Comparison of ENCODE assay signal across 8 cellular contexts in the genomic region with DNA sequence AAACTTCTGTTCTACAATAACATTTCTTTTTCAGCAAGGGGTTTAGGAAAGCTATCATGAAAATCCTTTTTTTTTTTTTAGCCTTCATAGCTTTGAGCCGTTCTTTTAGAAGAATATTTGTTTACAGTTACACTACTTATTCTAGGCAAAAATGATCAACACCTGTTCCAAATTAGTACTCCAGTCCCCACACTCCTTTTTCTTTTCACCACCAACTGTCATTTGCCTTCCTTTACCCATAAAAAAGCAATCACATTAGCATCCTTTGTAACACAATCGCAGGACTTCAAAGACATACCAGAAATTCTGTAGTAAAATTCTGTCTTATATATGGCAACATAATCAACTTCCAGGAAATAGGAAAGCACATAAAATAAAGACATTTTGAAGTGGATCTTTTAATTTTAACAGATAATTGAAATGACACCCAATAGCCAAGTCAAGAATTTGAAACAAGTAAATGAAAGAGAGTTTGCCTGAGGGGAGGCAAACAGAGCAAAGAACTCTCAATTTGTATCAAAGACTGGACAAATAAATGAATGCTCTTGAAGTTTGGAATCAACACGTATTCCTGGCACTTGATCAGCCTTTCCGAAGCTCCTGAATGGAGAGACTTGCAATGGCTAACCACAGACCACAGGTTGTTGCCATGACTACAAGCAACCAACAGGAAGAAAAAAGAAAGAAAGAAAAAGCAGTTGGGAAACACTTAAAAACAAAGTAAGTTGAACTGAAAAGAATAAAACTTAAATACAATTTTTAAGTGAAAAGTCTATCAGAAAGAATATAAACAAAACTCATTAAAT.
A peak's percentile ranks its signal among the peaks of the same experiment; 100 is the strongest.
DNase-seq lines count a peak whose midpoint lies in the region; ATAC-seq, FAIRE-seq and TF ChIP-seq lines count a peak whose summit lies in the region.

No MANE protein-coding gene starts in this region.

- in situ Hi-C loops in K562 (cut with MboI), result no loop called here

- no peaks in the 10 kb centered on the region for H3K9me1 ChIP-seq in K562 (ENCODE audit: control insufficient read depth, insufficient read depth, low read length)

- TF ChIP-seq EP300 in K562 (IDR thresholded peaks at IDR 0.05; ENCODE audit: low read length), result no peak

- H4K20me1 ChIP-seq in K562 (replicated peaks; ENCODE audit: control insufficient read depth, insufficient read depth, low read length), result no peaks in the 10 kb centered on the region

- CTCF ChIA-PET in K562 (lab: Yijun Ruan, JAX; ENCODE audit: low intra/inter-chr PET ratio), result no interaction called here

- H2AFZ ChIP-seq in K562 (ENCODE audit: low read depth, low read length), result no peak overlapping the region

- intact Hi-C loops in K562 (cut with micrococcal nuclease), result no loop called here

- H3K36me3 ChIP-seq in K562 (ENCODE audit: control insufficient read depth, insufficient read depth, low read length), result no peaks in the 10 kb centered on the region

- H3K9ac ChIP-seq in K562 (ENCODE audit: insufficient read depth in 1 of 2, low read depth in 2 of 2, low read length in 2 of 2), result no peak overlapping the region

- 54% methylated on average over 4 of the region's 4 CpGs for WGBS in K562 (ENCODE audit: insufficient coverage, low coverage, missing lambda C conversion rate)

- H3K4me1 ChIP-seq in K562 (replicated peaks in 1 of 2; ENCODE audit: control insufficient read depth in 2 of 2, insufficient read depth in 2 of 2, low read length in 2 of 2), result no peaks in the 10 kb centered on the region

- H3K4me2 ChIP-seq in K562 (ENCODE audit: insufficient read depth, low read length), result no peak overlapping the region

- POLR2A ChIA-PET in K562 (lab: Yijun Ruan, JAX), result interaction anchor here (0.7 kb wide), 1 partner anchor 327 kb away, joined by 3 read pairs; no protein-coding TSS in a partner anchor

- no peaks in the 10 kb centered on the region for H3K27me3 ChIP-seq in K562 (ENCODE audit: control insufficient read depth in 2 of 2, insufficient read depth in 2 of 2, low read length in 2 of 2)

- no peak for FAIRE-seq in K562 (lab: Jason Lieb, UNC)

- H3K27ac ChIP-seq in K562 (ENCODE audit: extremely low read depth, low read depth, low read length), result no peak overlapping the region

- no peak for TF ChIP-seq RAD21 in K562 (CRISPR knock-in tag; conservative IDR thresholded peaks at IDR 0.05 in 1 of 2, IDR thresholded peaks at IDR 0.05 in 1 of 2)

- H3K4me3 ChIP-seq in K562, result no peak overlapping the region

- H3K79me2 ChIP-seq in K562 (ENCODE audit: control insufficient read depth, insufficient read depth, low read length), result no peaks in the 10 kb centered on the region

- BruUV-seq in K562 (replicated peaks; lab: Mats Ljungman, UMichigan), result no TSS peak

- TF ChIP-seq POLR2A in K562 (conservative IDR thresholded peaks at IDR 0.05), result no peak

- no peak for ATAC-seq in K562
- ATAC-seq in GM19023 (IDR thresholded peaks at IDR 0.05; ENCODE audit: unreplicated experiment), result no peak
- ATAC-seq in GM19397 (IDR thresholded peaks at IDR 0.05; ENCODE audit: unreplicated experiment), result no peak
- ATAC-seq in HG03342 (IDR thresholded peaks at IDR 0.05; ENCODE audit: unreplicated experiment), result no peak

- peak; percentile 33 for DNase-seq in DMS153 treated with DMSO at 0.1 percent for 48 hours (lab: John Stamatoyannopoulos, UW; ENCODE audit: unreplicated experiment)
- peak; percentile 76 for DNase-seq in NCI-H1092 treated with DMSO at 0.1 percent for 48 hours (lab: John Stamatoyannopoulos, UW)
- DNase-seq in K562 (ENCODE audit: extremely low read depth in 1 of 4, low spot score in 3 of 4), result peak in 1 of 4 experiments; percentile 5
- DNase-seq in myocyte (ENCODE audit: low read depth), result peak; percentile 90
- DNase-seq in mucosa of gallbladder (ENCODE audit: low spot score), result no peak

- TF ChIP-seq CTCF in K562 (IDR thresholded peaks at IDR 0.05 in 2 of 3, conservative IDR thresholded peaks at IDR 0.05 in 1 of 3; ENCODE audit: insufficient read depth in 2 of 3, low read depth in 1 of 3, low read length in 3 of 3), result no peak

- H3K9me3 ChIP-seq in K562 (replicated peaks; ENCODE audit: control insufficient read depth, insufficient read depth, low read depth, low read length), result no peaks in the 10 kb centered on the region

TF ChIP-seq in K562, 482 proteins besides CTCF, POLR2A, EP300 and RAD21 (continues in another document):
- TF ChIP-seq, protein P1, sequence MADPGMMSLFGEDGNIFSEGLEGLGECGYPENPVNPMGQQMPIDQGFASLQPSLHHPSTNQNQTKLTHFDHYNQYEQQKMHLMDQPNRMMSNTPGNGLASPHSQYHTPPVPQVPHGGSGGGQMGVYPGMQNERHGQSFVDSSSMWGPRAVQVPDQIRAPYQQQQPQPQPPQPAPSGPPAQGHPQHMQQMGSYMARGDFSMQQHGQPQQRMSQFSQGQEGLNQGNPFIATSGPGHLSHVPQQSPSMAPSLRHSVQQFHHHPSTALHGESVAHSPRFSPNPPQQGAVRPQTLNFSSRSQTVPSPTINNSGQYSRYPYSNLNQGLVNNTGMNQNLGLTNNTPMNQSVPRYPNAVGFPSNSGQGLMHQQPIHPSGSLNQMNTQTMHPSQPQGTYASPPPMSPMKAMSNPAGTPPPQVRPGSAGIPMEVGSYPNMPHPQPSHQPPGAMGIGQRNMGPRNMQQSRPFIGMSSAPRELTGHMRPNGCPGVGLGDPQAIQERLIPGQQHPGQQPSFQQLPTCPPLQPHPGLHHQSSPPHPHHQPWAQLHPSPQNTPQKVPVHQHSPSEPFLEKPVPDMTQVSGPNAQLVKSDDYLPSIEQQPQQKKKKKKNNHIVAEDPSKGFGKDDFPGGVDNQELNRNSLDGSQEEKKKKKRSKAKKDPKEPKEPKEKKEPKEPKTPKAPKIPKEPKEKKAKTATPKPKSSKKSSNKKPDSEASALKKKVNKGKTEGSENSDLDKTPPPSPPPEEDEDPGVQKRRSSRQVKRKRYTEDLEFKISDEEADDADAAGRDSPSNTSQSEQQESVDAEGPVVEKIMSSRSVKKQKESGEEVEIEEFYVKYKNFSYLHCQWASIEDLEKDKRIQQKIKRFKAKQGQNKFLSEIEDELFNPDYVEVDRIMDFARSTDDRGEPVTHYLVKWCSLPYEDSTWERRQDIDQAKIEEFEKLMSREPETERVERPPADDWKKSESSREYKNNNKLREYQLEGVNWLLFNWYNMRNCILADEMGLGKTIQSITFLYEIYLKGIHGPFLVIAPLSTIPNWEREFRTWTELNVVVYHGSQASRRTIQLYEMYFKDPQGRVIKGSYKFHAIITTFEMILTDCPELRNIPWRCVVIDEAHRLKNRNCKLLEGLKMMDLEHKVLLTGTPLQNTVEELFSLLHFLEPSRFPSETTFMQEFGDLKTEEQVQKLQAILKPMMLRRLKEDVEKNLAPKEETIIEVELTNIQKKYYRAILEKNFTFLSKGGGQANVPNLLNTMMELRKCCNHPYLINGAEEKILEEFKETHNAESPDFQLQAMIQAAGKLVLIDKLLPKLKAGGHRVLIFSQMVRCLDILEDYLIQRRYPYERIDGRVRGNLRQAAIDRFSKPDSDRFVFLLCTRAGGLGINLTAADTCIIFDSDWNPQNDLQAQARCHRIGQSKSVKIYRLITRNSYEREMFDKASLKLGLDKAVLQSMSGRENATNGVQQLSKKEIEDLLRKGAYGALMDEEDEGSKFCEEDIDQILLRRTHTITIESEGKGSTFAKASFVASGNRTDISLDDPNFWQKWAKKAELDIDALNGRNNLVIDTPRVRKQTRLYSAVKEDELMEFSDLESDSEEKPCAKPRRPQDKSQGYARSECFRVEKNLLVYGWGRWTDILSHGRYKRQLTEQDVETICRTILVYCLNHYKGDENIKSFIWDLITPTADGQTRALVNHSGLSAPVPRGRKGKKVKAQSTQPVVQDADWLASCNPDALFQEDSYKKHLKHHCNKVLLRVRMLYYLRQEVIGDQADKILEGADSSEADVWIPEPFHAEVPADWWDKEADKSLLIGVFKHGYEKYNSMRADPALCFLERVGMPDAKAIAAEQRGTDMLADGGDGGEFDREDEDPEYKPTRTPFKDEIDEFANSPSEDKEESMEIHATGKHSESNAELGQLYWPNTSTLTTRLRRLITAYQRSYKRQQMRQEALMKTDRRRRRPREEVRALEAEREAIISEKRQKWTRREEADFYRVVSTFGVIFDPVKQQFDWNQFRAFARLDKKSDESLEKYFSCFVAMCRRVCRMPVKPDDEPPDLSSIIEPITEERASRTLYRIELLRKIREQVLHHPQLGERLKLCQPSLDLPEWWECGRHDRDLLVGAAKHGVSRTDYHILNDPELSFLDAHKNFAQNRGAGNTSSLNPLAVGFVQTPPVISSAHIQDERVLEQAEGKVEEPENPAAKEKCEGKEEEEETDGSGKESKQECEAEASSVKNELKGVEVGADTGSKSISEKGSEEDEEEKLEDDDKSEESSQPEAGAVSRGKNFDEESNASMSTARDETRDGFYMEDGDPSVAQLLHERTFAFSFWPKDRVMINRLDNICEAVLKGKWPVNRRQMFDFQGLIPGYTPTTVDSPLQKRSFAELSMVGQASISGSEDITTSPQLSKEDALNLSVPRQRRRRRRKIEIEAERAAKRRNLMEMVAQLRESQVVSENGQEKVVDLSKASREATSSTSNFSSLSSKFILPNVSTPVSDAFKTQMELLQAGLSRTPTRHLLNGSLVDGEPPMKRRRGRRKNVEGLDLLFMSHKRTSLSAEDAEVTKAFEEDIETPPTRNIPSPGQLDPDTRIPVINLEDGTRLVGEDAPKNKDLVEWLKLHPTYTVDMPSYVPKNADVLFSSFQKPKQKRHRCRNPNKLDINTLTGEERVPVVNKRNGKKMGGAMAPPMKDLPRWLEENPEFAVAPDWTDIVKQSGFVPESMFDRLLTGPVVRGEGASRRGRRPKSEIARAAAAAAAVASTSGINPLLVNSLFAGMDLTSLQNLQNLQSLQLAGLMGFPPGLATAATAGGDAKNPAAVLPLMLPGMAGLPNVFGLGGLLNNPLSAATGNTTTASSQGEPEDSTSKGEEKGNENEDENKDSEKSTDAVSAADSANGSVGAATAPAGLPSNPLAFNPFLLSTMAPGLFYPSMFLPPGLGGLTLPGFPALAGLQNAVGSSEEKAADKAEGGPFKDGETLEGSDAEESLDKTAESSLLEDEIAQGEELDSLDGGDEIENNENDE (IDR thresholded peaks at IDR 0.05; ENCODE audit: low read depth, low read length), result no peak
- TF ChIP-seq FOXJ2 (tag; IDR thresholded peaks at IDR 0.05), result 0 out of 2 replicates have a peak, but pooled peaks have one; percentile 39
- TF ChIP-seq, protein P2, sequence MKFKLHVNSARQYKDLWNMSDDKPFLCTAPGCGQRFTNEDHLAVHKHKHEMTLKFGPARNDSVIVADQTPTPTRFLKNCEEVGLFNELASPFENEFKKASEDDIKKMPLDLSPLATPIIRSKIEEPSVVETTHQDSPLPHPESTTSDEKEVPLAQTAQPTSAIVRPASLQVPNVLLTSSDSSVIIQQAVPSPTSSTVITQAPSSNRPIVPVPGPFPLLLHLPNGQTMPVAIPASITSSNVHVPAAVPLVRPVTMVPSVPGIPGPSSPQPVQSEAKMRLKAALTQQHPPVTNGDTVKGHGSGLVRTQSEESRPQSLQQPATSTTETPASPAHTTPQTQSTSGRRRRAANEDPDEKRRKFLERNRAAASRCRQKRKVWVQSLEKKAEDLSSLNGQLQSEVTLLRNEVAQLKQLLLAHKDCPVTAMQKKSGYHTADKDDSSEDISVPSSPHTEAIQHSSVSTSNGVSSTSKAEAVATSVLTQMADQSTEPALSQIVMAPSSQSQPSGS (CRISPR knock-in tag; IDR thresholded peaks at IDR 0.05), result no peak
- no peak for TF ChIP-seq MIER1 (IDR thresholded peaks at IDR 0.05; ENCODE audit: low read depth)
- TF ChIP-seq ZNF644 (tag; IDR thresholded peaks at IDR 0.05; ENCODE audit: low read depth), result no peak
